ENCODE assay signal across 34 cellular contexts in the genomic region with DNA sequence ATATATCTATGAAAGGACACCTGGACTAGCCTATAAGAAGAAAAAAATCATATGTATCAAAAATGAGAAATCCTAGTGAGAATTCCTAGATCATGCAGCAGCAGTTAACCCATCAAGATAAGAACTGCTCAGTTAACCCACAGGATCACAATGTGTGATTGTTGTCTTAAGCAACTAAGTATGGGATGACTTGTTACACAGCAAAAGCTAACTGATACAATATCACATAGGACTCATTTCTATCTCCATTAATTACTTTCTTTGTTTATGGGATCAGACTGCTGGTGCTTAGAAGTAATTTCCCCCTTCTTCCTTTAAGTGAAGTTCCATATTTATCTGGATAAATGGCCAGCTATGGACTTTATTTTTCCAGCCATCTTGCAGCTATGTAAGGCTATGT.
"Had no signal": no experiment of that assay in that cellular context is flagged by ENCODE, and none has a peak within 500 bp of the region (broad histone marks: within the 10 kb centered on the region; RNA-seq: fewer than 3 reads in every experiment).

No MANE protein-coding gene starts in this region.

- H3K4me3 ChIP-seq: adrenal gland, body of pancreas, breast epithelium had no signal

- H3K36me3 ChIP-seq: adrenal gland, brain microvascular endothelial cell, breast epithelium had no signal

- H3K27me3 ChIP-seq: adrenal gland, body of pancreas, brain microvascular endothelial cell, breast epithelium had no signal

- H3K4me1 ChIP-seq: adrenal gland, breast epithelium had no signal

- DNase-seq: activated B cell treated with CpG ODN at 0.5 μM for 24 hours; activated CD4-positive, alpha-beta memory T cell treated with anti-CD3 and anti-CD28 coated beads for 36 hours; activated CD4-positive, alpha-beta T cell treated with anti-CD3 and anti-CD28 coated beads for 4 hours; activated CD4-positive, alpha-beta T cell treated with anti-CD3 and anti-CD28 coated beads, Interleukin-2, amount 10 ng/mL, durations not matched to agents 24 days and 14 days; activated CD4-positive, alpha-beta T cell treated with anti-CD3 and anti-CD28 coated beads, Interleukin-2, amount 50 U/mL, for 1 hour; activated CD4-positive, alpha-beta T cell treated with anti-CD3 and anti-CD28 coated beads, Interleukin-2, amount 50 U/mL, for 4 hours; activated CD4-positive, CD25-positive, alpha-beta regulatory T cell treated with anti-CD3 and anti-CD28 coated beads, Interleukin-2, amount 50 U/mL, for 72 hours; activated CD8-positive, alpha-beta memory T cell treated with anti-CD3 and anti-CD28 coated beads, Interleukin-2, amount 50 U/mL, for 4 hours; activated CD8-positive, alpha-beta T cell treated with anti-CD3 and anti-CD28 coated beads for 36 hours; activated effector memory CD4-positive, alpha-beta T cell treated with anti-CD3 and anti-CD28 coated beads, Interleukin-2, amount 50 U/mL, for 16 hours; activated gamma-delta T cell treated with Interleukin-2 at 50 U/mL for 16 hours; activated naive CD4-positive, alpha-beta T cell; activated naive CD4-positive, alpha-beta T cell treated with anti-CD3 and anti-CD28 coated beads for 36 hours; activated naive CD4-positive, alpha-beta T cell treated with anti-CD3 and anti-CD28 coated beads, Interleukin-2, amount 50 U/mL, for 16 hours; activated naive CD8-positive, alpha-beta T cell treated with anti-CD3 and anti-CD28 coated beads for 36 hours; activated T-cell treated with anti-CD3 and anti-CD28 coated beads for 4 hours; activated T-cell treated with anti-CD3 and anti-CD28 coated beads, Interleukin-2, amount 50 U/mL, for 1 hour; activated T-cell treated with anti-CD3 and anti-CD28 coated beads, Interleukin-2, amount 50 U/mL, for 4 hours; activated T-cell treated with anti-CD3 and anti-CD28 coated beads, Interleukin-2, amount 50 U/mL, for 72 hours; adrenal gland; amniotic stem cell; aorta; body of pancreas; brain microvascular endothelial cell; central memory CD4-positive, alpha-beta T cell; T-helper 2 cell; T-helper 9 cell had no signal

- FAIRE-seq: astrocyte, colon, TTC549 had no signal

- H3K9me3 ChIP-seq: adrenal gland, body of pancreas, breast epithelium had no signal

- H3K27ac ChIP-seq: adrenal gland, body of pancreas, brain microvascular endothelial cell, breast epithelium, VCaP had no signal

- ATAC-seq: activated CD8-positive, alpha-beta T cell treated with anti-CD3 and anti-CD28 coated beads for 36 hours; activated naive CD4-positive, alpha-beta T cell treated with anti-CD3 and anti-CD28 coated beads, Interleukin-2, amount 50 U/mL, for 72 hours; activated T-cell treated with anti-CD3 and anti-CD28 coated beads, Interleukin-2, amount 50 U/mL, for 4 hours; activated T-cell treated with anti-CD3 and anti-CD28 coated beads, Interleukin-2, amount 50 U/mL, for 72 hours; activated T-helper 17 cell treated with anti-CD3 and anti-CD28 coated beads, Interleukin-2, amount 50 U/mL, for 72 hours; body of pancreas had no signal
